ENCODE assay signal across 10 cellular contexts in the genomic region with DNA sequence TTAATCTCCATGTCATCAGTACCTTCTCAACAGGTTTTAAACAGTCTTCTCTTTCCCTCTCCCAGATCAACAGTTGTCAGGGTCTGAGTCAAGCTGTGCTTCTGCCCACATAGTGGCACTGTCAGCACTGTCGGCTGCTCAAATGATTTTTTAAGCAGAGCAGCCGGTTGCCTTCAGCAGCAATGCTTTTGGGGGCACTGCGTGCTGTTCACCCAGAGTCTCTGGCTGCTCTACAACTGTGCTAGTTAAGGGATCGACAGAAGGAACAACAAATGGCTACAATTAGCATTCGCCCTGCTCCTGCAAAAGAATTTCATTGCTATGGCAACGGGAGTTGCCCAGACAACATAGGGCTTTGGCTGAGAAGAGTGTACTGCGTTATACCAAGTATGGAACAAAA.
DNase-seq lines count a peak whose midpoint lies in the region; ATAC-seq and TF ChIP-seq lines count a peak whose summit lies in the region.
"Had no signal": no experiment of that assay in that cellular context is flagged by ENCODE, and none has a peak within 500 bp of the region (broad histone marks: within the 10 kb centered on the region; RNA-seq: fewer than 3 reads in every experiment).

No MANE protein-coding gene starts in this region.

- DNase-seq in GM23248: peak; percentile 68
- peak; percentile 84 for DNase-seq in adipocyte (ENCODE audit: low read depth)
- DNase-seq in trophoblast cell: peak in 1 of 2 donors; percentile 57
- no peak for DNase-seq in KBM-7
- no peak for DNase-seq in CD8-positive, alpha-beta T cell
- no peak for DNase-seq in NCI-H226
- no peak for DNase-seq in esophagus squamous epithelium (lab: John Stamatoyannopoulos, UW)
- DNase-seq: activated CD4-positive, alpha-beta T cell treated with anti-CD3 and anti-CD28 coated beads, Interleukin-2, amount 10 ng/mL, durations not matched to agents 24 days and 14 days; NCI-H1105 treated with DMSO at 0.1 percent for 48 hours had no signal

- H2AFZ ChIP-seq in GM23248 (peak overlapping the region; percentile 36), trophoblast cell (ENCODE audit: insufficient read depth, low read length, poor library complexity) (no peak overlapping the region)

- H2BK5ac ChIP-seq in trophoblast cell (ENCODE audit: low read depth, low read length, poor library complexity): no peak overlapping the region

- H3K4me1 Mint-ChIP-seq in CD8-positive, alpha-beta T cell (ENCODE audit: low read depth): no peaks in the 10 kb centered on the region
- H3K4me1 Mint-ChIP-seq: activated CD4-positive, alpha-beta T cell treated with anti-CD3 and anti-CD28 coated beads, Interleukin-2, amount 10 ng/mL, durations not matched to agents 24 days and 14 days had no signal

- no peak overlapping the region for H3K14ac ChIP-seq in trophoblast cell (ENCODE audit: low read length)

- no peak overlapping the region for H3K9ac ChIP-seq in GM23248
- H3K9ac ChIP-seq in adipocyte (ENCODE audit: low read length): no peak overlapping the region
- no peak overlapping the region for H3K9ac ChIP-seq in trophoblast cell (ENCODE audit: low read length)

- CTCF ChIA-PET in CD8-positive, alpha-beta T cell (lab: Charles Lee): no interaction called here

- intact Hi-C loops in CD8-positive, alpha-beta T cell (cut with DNase I, micrococcal nuclease): no loop called here
- intact Hi-C loops in esophagus squamous epithelium (cut with DNase I): no loop called here

- H4K12ac ChIP-seq in trophoblast cell (ENCODE audit: low read depth, low read length): no peak overlapping the region

- H3K9me2 ChIP-seq in GM23248 (ENCODE audit: insufficient read depth): no peaks in the 10 kb centered on the region

- H3K27me3 Mint-ChIP-seq in CD8-positive, alpha-beta T cell (ENCODE audit: low read depth): no peaks in the 10 kb centered on the region
- H3K27me3 Mint-ChIP-seq: activated CD4-positive, alpha-beta T cell treated with anti-CD3 and anti-CD28 coated beads, Interleukin-2, amount 10 ng/mL, durations not matched to agents 24 days and 14 days had no signal

- no peak overlapping the region for H3K27ac ChIP-seq in GM23248
- peak overlapping the region in 1 of 4 donors; percentile 32 for H3K27ac ChIP-seq in gastroesophageal sphincter
- H3K27ac ChIP-seq in trophoblast cell (ENCODE audit: low read depth, low read length): no peak overlapping the region
- no peak overlapping the region for H3K27ac ChIP-seq in CD8-positive, alpha-beta T cell (ENCODE audit: low read depth, low read length)
- peak overlapping the region in 1 of 4 donors; percentile 18 for H3K27ac ChIP-seq in esophagus squamous epithelium

- H3K27ac Mint-ChIP-seq in CD8-positive, alpha-beta T cell: no peak overlapping the region
- H3K27ac Mint-ChIP-seq: activated CD4-positive, alpha-beta T cell treated with anti-CD3 and anti-CD28 coated beads, Interleukin-2, amount 10 ng/mL, durations not matched to agents 24 days and 14 days had no signal

- no peak overlapping the region for H3K23ac ChIP-seq in trophoblast cell (ENCODE audit: low read length)

- H3K36me3 ChIP-seq in GM23248 (ENCODE audit: low read depth) (no peaks in the 10 kb centered on the region), adipocyte (ENCODE audit: control insufficient read depth, insufficient read depth, low read length, severe bottlenecking) (no peaks in the 10 kb centered on the region), gastroesophageal sphincter (no peaks in the 10 kb centered on the region), trophoblast cell (ENCODE audit: control insufficient read depth in 1 of 2, insufficient read depth in 2 of 2, low read length in 2 of 2) (no peaks in the 10 kb centered on the region), esophagus squamous epithelium (no peaks in the 10 kb centered on the region)
- no peaks in the 10 kb centered on the region for H3K36me3 ChIP-seq in CD8-positive, alpha-beta T cell (ENCODE audit: insufficient read depth, low read length)

- H3K79me1 ChIP-seq in trophoblast cell (ENCODE audit: low read length): no peaks in the 10 kb centered on the region

- peaks cover 32% of the 10 kb centered on the region for H3K4me1 ChIP-seq in GM23248 (ENCODE audit: insufficient read depth)
- H3K4me1 ChIP-seq in adipocyte (ENCODE audit: control insufficient read depth, insufficient read depth, low read length): peaks cover 13% of the 10 kb centered on the region
- H3K4me1 ChIP-seq in gastroesophageal sphincter: peaks cover 0 to 12% (median 0%) of the 10 kb centered on the region in 3 donors
- H3K4me1 ChIP-seq in trophoblast cell (ENCODE audit: control insufficient read depth in 1 of 2, insufficient read depth in 2 of 2, low read length in 2 of 2): peaks cover 0 to 5% of the 10 kb centered on the region in 2 experiments
- no peaks in the 10 kb centered on the region for H3K4me1 ChIP-seq in CD8-positive, alpha-beta T cell (ENCODE audit: insufficient read depth, low read length)
- H3K4me1 ChIP-seq in esophagus squamous epithelium: peaks cover 0 to 8% (median 0%) of the 10 kb centered on the region in 3 donors

- TF ChIP-seq POLR2A in gastroesophageal sphincter (IDR thresholded peaks at IDR 0.05) (no peak), esophagus squamous epithelium (IDR thresholded peaks at IDR 0.05) (no peak)

- H3F3A ChIP-seq in GM23248 (ENCODE audit: insufficient read depth): peaks cover 13% of the 10 kb centered on the region

- no peak overlapping the region for H3K4me3 Mint-ChIP-seq in CD8-positive, alpha-beta T cell
- H3K4me3 Mint-ChIP-seq: activated CD4-positive, alpha-beta T cell treated with anti-CD3 and anti-CD28 coated beads, Interleukin-2, amount 10 ng/mL, durations not matched to agents 24 days and 14 days had no signal

- no peak overlapping the region for H2AK5ac ChIP-seq in trophoblast cell (ENCODE audit: low read length)

- no peak overlapping the region for H4K8ac ChIP-seq in trophoblast cell (ENCODE audit: low read depth, low read length)

- H3K4me2 ChIP-seq in GM23248 (ENCODE audit: unreplicated experiment) (peak overlapping the region; percentile 58), trophoblast cell (ENCODE audit: low read length) (peak overlapping the region; percentile 38)

- H4K20me1 ChIP-seq in GM23248 (ENCODE audit: insufficient read depth): no peaks in the 10 kb centered on the region

- TF ChIP-seq EP300 in gastroesophageal sphincter (IDR thresholded peaks at IDR 0.05): no peak

- no peak overlapping the region for H4K91ac ChIP-seq in trophoblast cell (ENCODE audit: low read depth, low read length)

- no peaks in the 10 kb centered on the region for H3K9me3 ChIP-seq in GM23248 (ENCODE audit: low read depth)
- H3K9me3 ChIP-seq in adipocyte (ENCODE audit: control insufficient read depth, low read length): no peaks in the 10 kb centered on the region
- no peaks in the 10 kb centered on the region for H3K9me3 ChIP-seq in gastroesophageal sphincter
- H3K9me3 ChIP-seq in trophoblast cell (ENCODE audit: insufficient read depth, low read depth, low read length): no peaks in the 10 kb centered on the region
- H3K9me3 ChIP-seq in CD8-positive, alpha-beta T cell (ENCODE audit: low read length): no peaks in the 10 kb centered on the region
- no peaks in the 10 kb centered on the region for H3K9me3 ChIP-seq in esophagus squamous epithelium

- peak; percentile 25 for ATAC-seq in gastroesophageal sphincter
- ATAC-seq in CD8-positive, alpha-beta T cell: no peak

- H3K36me3 Mint-ChIP-seq in CD8-positive, alpha-beta T cell: no peaks in the 10 kb centered on the region

- H3K79me2 ChIP-seq in GM23248 (ENCODE audit: insufficient read depth) (no peaks in the 10 kb centered on the region), trophoblast cell (ENCODE audit: control insufficient read depth, insufficient read depth, low read length, poor library complexity) (no peaks in the 10 kb centered on the region)

- H3K4me3 ChIP-seq in GM23248: peak overlapping the region; percentile 24; the same call in 1 of the 2 replicates
- no peak overlapping the region for H3K4me3 ChIP-seq in adipocyte (ENCODE audit: low read length)
- H3K4me3 ChIP-seq in gastroesophageal sphincter: no peak overlapping the region
- no peak overlapping the region for H3K4me3 ChIP-seq in trophoblast cell (ENCODE audit: low read depth, low read length)
- H3K4me3 ChIP-seq in CD8-positive, alpha-beta T cell (ENCODE audit: low read depth, low read length): no peak overlapping the region
- H3K4me3 ChIP-seq in esophagus squamous epithelium: peak overlapping the region in 1 of 4 donors; percentile 27

- no peaks in the 10 kb centered on the region for H3K9me3 Mint-ChIP-seq in CD8-positive, alpha-beta T cell
- H3K9me3 Mint-ChIP-seq: activated CD4-positive, alpha-beta T cell treated with anti-CD3 and anti-CD28 coated beads, Interleukin-2, amount 10 ng/mL, durations not matched to agents 24 days and 14 days had no signal

- no peak overlapping the region for H2BK120ac ChIP-seq in trophoblast cell (ENCODE audit: insufficient read depth, low read length, poor library complexity)

- TF ChIP-seq CTCF in gastroesophageal sphincter (IDR thresholded peaks at IDR 0.05): no peak
- TF ChIP-seq CTCF in CD8-positive, alpha-beta T cell (IDR thresholded peaks at IDR 0.05): no peak
- TF ChIP-seq CTCF in esophagus squamous epithelium (IDR thresholded peaks at IDR 0.05): no peak

- H3K4ac ChIP-seq in trophoblast cell (ENCODE audit: low read depth, low read length): no peak overlapping the region

- H3K27me3 ChIP-seq in GM23248 (replicated peaks; ENCODE audit: insufficient read depth): no peaks in the 10 kb centered on the region
- no peaks in the 10 kb centered on the region for H3K27me3 ChIP-seq in adipocyte (replicated peaks; ENCODE audit: control insufficient read depth, insufficient read depth, low read length)
- H3K27me3 ChIP-seq in gastroesophageal sphincter: no peaks in the 10 kb centered on the region
- H3K27me3 ChIP-seq in trophoblast cell (ENCODE audit: insufficient read depth, low read length): no peaks in the 10 kb centered on the region
- H3K27me3 ChIP-seq in CD8-positive, alpha-beta T cell (ENCODE audit: insufficient read depth, low read length): no peaks in the 10 kb centered on the region
- no peaks in the 10 kb centered on the region for H3K27me3 ChIP-seq in esophagus squamous epithelium

- in situ Hi-C loops in GM23248 (cut with MboI) (no loop called here), KBM-7 (cut with MboI; ENCODE audit: low pct_unique_long_range_greater_than_20kb, low sequenced_read_pairs) (no loop called here)

- H3K18ac ChIP-seq in trophoblast cell (ENCODE audit: low read length): no peak overlapping the region

- H2BK12ac ChIP-seq in trophoblast cell (ENCODE audit: low read length): no peak overlapping the region

- POLR2A ChIA-PET in CD8-positive, alpha-beta T cell (lab: Charles Lee): no interaction called here

- WGBS in GM23248 (ENCODE audit: low coverage in 1 of 2, low lambda C conversion rate in 2 of 2, missing lambda C conversion rate in 2 of 2), 2 experiments: 17 to 19% methylated on average over 7 of the region's 7 CpGs
- 33 to 37% methylated on average over 3 to 6 of the region's 7 CpGs for WGBS in gastroesophageal sphincter (ENCODE audit: low coverage in 1 of 2), 2 donors
- WGBS in trophoblast cell (ENCODE audit: extremely low coverage, insufficient coverage, insufficient read length): no CpG with 5 or more reads among the region's 7 CpGs
- 4 to 42% methylated on average over 3 to 4 of the region's 7 CpGs for WGBS in esophagus squamous epithelium, 2 donors

Comparison
In these comparisons a context has a peak if more than half of its experiments do, and no peak if none do; other contexts are left out.
1. DNase-seq: peak in GM23248 (single experiment) and adipocyte (single experiment); none in KBM-7 (single experiment), CD8-positive, alpha-beta T cell (0 of 7), NCI-H226 (single experiment) and esophagus squamous epithelium (single experiment).